ENCODE assay signal across 22 cellular contexts in genomic region chr10:85599081-85599480, GRCh38.
"Had no signal": no experiment of that assay in that cellular context is flagged by ENCODE, and none has a peak within 500 bp of the region (broad histone marks: within the 10 kb centered on the region; RNA-seq: fewer than 3 reads in every experiment).

No MANE protein-coding gene starts in this region.

- H3K27ac ChIP-seq: adrenal gland, ascending aorta, colonic mucosa, epithelial cell of prostate, heart left ventricle, right lobe of liver, skin epidermis, thoracic aorta, upper lobe of right lung had no signal

- H3K36me3 Mint-ChIP-seq: activated CD4-positive, alpha-beta memory T cell treated with anti-CD3 and anti-CD28 coated beads for 36 hours; activated naive CD8-positive, alpha-beta T cell; memory B cell; natural killer cell treated with Interleukin-12 subunit alpha and Interleukin-12 subunit beta and Interleukin-15 and Interleukin-18, amount 100 ng/mL, for 72 hours; stimulated activated memory B cell treated with anti-CD40 and anti-IgM and Interleukin-4, amounts not matched to agents 10 μg/mL and 1 μg/mL and 100 μg/mL, for 72 hours had no signal

- ATAC-seq: heart left ventricle; left cardiac atrium; natural killer cell treated with Interleukin-12 subunit alpha and Interleukin-12 subunit beta and Interleukin-15 and Interleukin-18, amount 100 ng/mL, for 72 hours; right lobe of liver; stimulated activated memory B cell treated with anti-CD40 and anti-IgM and Interleukin-4, amounts not matched to agents 10 μg/mL and 1 μg/mL and 100 μg/mL, for 72 hours; upper lobe of right lung had no signal

- H3K4me1 Mint-ChIP-seq: stimulated activated memory B cell treated with anti-CD40 and anti-IgM and Interleukin-4, amounts not matched to agents 10 μg/mL and 1 μg/mL and 100 μg/mL, for 72 hours had no signal

- H3K9me3 ChIP-seq: adrenal gland, ascending aorta, colonic mucosa, heart left ventricle, right lobe of liver, thoracic aorta, upper lobe of right lung had no signal

- H3K27ac Mint-ChIP-seq: activated CD4-positive, alpha-beta memory T cell treated with anti-CD3 and anti-CD28 coated beads for 36 hours; activated naive CD8-positive, alpha-beta T cell; activated T-helper 1 cell treated with anti-CD3 and anti-CD28 coated beads, Interleukin-12 subunit alpha, Interleukin-12 subunit beta, Interleukin-2, Interleukin-4 antibody, amounts not matched to agents 30 ng/mL and 10 ng/mL and 1 ng/mL, durations not matched to agents 14 hours and 24 hours and 36 hours; memory B cell; natural killer cell treated with Interleukin-12 subunit alpha and Interleukin-12 subunit beta and Interleukin-15 and Interleukin-18, amount 100 ng/mL, for 72 hours; stimulated activated memory B cell treated with anti-CD40 and anti-IgM and Interleukin-4, amounts not matched to agents 10 μg/mL and 1 μg/mL and 100 μg/mL, for 72 hours had no signal

- H3K36me3 ChIP-seq: adrenal gland, ascending aorta, colonic mucosa, heart left ventricle, right lobe of liver, thoracic aorta, upper lobe of right lung had no signal

- H3K4me3 ChIP-seq: adrenal gland, ascending aorta, colonic mucosa, heart left ventricle, right lobe of liver, skin epidermis, thoracic aorta, upper lobe of right lung had no signal

- H3K27me3 ChIP-seq: adrenal gland, ascending aorta, colonic mucosa, heart left ventricle, right lobe of liver, upper lobe of right lung had no signal

- H3K4me1 ChIP-seq: adrenal gland, ascending aorta, colonic mucosa, heart left ventricle, right lobe of liver, upper lobe of right lung had no signal

- H3K27me3 Mint-ChIP-seq: activated CD4-positive, alpha-beta memory T cell treated with anti-CD3 and anti-CD28 coated beads for 36 hours; activated naive CD8-positive, alpha-beta T cell; natural killer cell treated with Interleukin-12 subunit alpha and Interleukin-12 subunit beta and Interleukin-15 and Interleukin-18, amount 100 ng/mL, for 72 hours; stimulated activated memory B cell treated with anti-CD40 and anti-IgM and Interleukin-4, amounts not matched to agents 10 μg/mL and 1 μg/mL and 100 μg/mL, for 72 hours had no signal

- H3K9me3 Mint-ChIP-seq: activated CD4-positive, alpha-beta memory T cell treated with anti-CD3 and anti-CD28 coated beads for 36 hours; activated T-helper 1 cell treated with anti-CD3 and anti-CD28 coated beads, Interleukin-12 subunit alpha, Interleukin-12 subunit beta, Interleukin-2, Interleukin-4 antibody, amounts not matched to agents 30 ng/mL and 10 ng/mL and 1 ng/mL, durations not matched to agents 14 hours and 24 hours and 36 hours; memory B cell; natural killer cell treated with Interleukin-12 subunit alpha and Interleukin-12 subunit beta and Interleukin-15 and Interleukin-18, amount 100 ng/mL, for 72 hours; stimulated activated memory B cell treated with anti-CD40 and anti-IgM and Interleukin-4, amounts not matched to agents 10 μg/mL and 1 μg/mL and 100 μg/mL, for 72 hours had no signal

- H3K4me3 Mint-ChIP-seq: activated CD4-positive, alpha-beta memory T cell treated with anti-CD3 and anti-CD28 coated beads for 36 hours; activated naive CD8-positive, alpha-beta T cell; activated T-helper 1 cell treated with anti-CD3 and anti-CD28 coated beads, Interleukin-12 subunit alpha, Interleukin-12 subunit beta, Interleukin-2, Interleukin-4 antibody, amounts not matched to agents 30 ng/mL and 10 ng/mL and 1 ng/mL, durations not matched to agents 14 hours and 24 hours and 36 hours; memory B cell; natural killer cell treated with Interleukin-12 subunit alpha and Interleukin-12 subunit beta and Interleukin-15 and Interleukin-18, amount 100 ng/mL, for 72 hours; stimulated activated memory B cell treated with anti-CD40 and anti-IgM and Interleukin-4, amounts not matched to agents 10 μg/mL and 1 μg/mL and 100 μg/mL, for 72 hours had no signal

- DNase-seq: activated CD4-positive, alpha-beta memory T cell treated with anti-CD3 and anti-CD28 coated beads for 36 hours; activated CD4-positive, alpha-beta T cell treated with anti-CD3 and anti-CD28 coated beads for 48 hours; adrenal gland; colonic mucosa; heart left ventricle; left cardiac atrium; nucleus accumbens; stimulated activated CD4-positive, alpha-beta T cell treated with anti-CD3 and anti-CD28 coated beads, Interleukin-2, amount 100 ng/mL, for 24 hours; SW 1271; T-helper 2 cell; upper lobe of right lung had no signal

- FAIRE-seq: islet of Langerhans had no signal
